Comparison of ENCODE assay signal across 1 cellular context in the genomic region with DNA sequence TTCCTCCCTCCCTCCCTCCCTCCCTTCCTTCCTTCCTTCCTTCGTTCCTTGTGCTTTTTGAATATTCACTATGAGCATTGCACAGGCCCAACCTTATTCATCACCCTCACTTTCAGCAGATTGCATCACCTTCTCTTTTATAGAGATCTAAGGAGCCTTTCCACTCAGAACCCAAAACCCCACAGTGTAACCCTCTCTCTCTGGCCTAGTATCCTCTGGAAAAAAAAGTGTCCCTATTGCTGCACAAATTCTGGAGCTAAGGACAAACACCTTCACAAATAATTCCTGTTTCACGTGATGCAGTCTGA.
TF ChIP-seq lines count a peak whose summit lies in the region.

No MANE protein-coding gene starts in this region.

TF ChIP-seq in HepG2, 621 proteins besides CTCF, POLR2A, EP300 and RAD21 (continued from another document):
- no peak for TF ChIP-seq JARID2 (CRISPR knock-in tag; IDR thresholded peaks at IDR 0.05; ENCODE audit: insufficient replicate concordance)
- TF ChIP-seq, protein P1, sequence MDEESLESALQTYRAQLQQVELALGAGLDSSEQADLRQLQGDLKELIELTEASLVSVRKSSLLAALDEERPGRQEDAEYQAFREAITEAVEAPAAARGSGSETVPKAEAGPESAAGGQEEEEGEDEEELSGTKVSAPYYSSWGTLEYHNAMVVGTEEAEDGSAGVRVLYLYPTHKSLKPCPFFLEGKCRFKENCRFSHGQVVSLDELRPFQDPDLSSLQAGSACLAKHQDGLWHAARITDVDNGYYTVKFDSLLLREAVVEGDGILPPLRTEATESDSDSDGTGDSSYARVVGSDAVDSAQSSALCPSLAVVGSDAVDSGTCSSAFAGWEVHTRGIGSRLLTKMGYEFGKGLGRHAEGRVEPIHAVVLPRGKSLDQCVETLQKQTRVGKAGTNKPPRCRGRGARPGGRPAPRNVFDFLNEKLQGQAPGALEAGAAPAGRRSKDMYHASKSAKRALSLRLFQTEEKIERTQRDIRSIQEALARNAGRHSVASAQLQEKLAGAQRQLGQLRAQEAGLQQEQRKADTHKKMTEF (CRISPR knock-in tag; IDR thresholded peaks at IDR 0.05): no peak
- TF ChIP-seq SMAD1 (CRISPR knock-in tag; IDR thresholded peaks at IDR 0.05; ENCODE audit: borderline replicate concordance, low read depth): no peak
- no peak for TF ChIP-seq ZNF724P (CRISPR knock-in tag; IDR thresholded peaks at IDR 0.05; ENCODE audit: borderline replicate concordance)
- TF ChIP-seq, protein P2, sequence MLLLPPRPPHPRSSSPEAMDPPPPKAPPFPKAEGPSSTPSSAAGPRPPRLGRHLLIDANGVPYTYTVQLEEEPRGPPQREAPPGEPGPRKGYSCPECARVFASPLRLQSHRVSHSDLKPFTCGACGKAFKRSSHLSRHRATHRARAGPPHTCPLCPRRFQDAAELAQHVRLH (CRISPR knock-in tag; IDR thresholded peaks at IDR 0.05; ENCODE audit: borderline replicate concordance, low read depth): no peak
- TF ChIP-seq NRL (CRISPR knock-in tag; IDR thresholded peaks at IDR 0.05; ENCODE audit: borderline replicate concordance): no peak
- TF ChIP-seq ZNF207 (IDR thresholded peaks at IDR 0.05; ENCODE audit: borderline replicate concordance): no peak
- TF ChIP-seq, protein P3, sequence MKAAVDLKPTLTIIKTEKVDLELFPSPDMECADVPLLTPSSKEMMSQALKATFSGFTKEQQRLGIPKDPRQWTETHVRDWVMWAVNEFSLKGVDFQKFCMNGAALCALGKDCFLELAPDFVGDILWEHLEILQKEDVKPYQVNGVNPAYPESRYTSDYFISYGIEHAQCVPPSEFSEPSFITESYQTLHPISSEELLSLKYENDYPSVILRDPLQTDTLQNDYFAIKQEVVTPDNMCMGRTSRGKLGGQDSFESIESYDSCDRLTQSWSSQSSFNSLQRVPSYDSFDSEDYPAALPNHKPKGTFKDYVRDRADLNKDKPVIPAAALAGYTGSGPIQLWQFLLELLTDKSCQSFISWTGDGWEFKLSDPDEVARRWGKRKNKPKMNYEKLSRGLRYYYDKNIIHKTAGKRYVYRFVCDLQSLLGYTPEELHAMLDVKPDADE (CRISPR knock-in tag; IDR thresholded peaks at IDR 0.05): no peak
